30 cellular contexts compared by ENCODE assay signal in the genomic region with DNA sequence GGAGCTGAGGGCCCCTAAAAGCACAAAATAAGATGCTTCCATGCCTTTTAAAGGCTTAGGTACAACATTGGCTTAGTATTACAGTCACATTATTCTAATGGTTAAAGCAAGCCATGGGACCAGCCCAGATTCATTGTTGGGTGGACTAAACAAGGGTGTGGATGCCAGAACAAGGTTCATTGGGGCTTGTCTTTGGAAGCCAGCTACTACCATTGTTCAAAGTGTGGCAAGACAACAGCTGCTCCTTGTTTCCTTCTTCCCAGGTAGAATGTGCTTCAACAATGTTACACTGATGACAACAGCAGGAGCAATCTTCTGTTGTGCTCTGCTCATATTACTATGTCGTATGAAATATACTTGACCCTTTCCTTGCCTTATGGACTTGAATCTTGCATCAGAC.
"Had no signal": no experiment of that assay in that cellular context is flagged by ENCODE, and none has a peak within 500 bp of the region (broad histone marks: within the 10 kb centered on the region; RNA-seq: fewer than 3 reads in every experiment).

No MANE protein-coding gene starts in this region.

- H3K4me2 ChIP-seq: neural progenitor cell, smooth muscle cell had no signal

- H3K27me3 ChIP-seq: neural progenitor cell, right lobe of liver, sigmoid colon, spleen, suprapubic skin, testis, tibial artery, transverse colon, upper lobe of right lung, uterus had no signal

- H3K4me1 ChIP-seq: neural progenitor cell, parathyroid adenoma, right lobe of liver, sigmoid colon, testis, transverse colon, uterus had no signal

- H2AFZ ChIP-seq: neural progenitor cell, parathyroid adenoma had no signal

- H3K9me3 ChIP-seq: psoas muscle, right lobe of liver, sigmoid colon, spleen, suprapubic skin, testis, tibial artery, transverse colon, upper lobe of right lung, uterus had no signal

- H3K9me3 Mint-ChIP-seq: naive thymus-derived CD4-positive, alpha-beta T cell; natural killer cell; nephron; neural progenitor cell; stimulated activated memory B cell treated with anti-CD40 and anti-IgM and Interleukin-4, amounts not matched to agents 10 μg/mL and 1 μg/mL and 100 μg/mL, for 72 hours; stimulated activated naive CD8-positive, alpha-beta T cell treated with anti-CD3 and anti-CD28 coated beads, Interleukin-15, amount 100 ng/mL, for 72 hours; type B pancreatic cell had no signal

- H3K9ac ChIP-seq: neural progenitor cell, parathyroid adenoma had no signal

- H3K4me3 ChIP-seq: neural progenitor cell, psoas muscle, right lobe of liver, sigmoid colon, smooth muscle cell, spleen, suprapubic skin, testis, tibial artery, transverse colon, upper lobe of right lung, uterus had no signal

- DNase-seq: naive thymus-derived CD4-positive, alpha-beta T cell; natural killer cell; posterior cingulate gyrus; psoas muscle; right cardiac atrium; right lobe of liver; sigmoid colon; spleen; stimulated activated CD4-positive, alpha-beta T cell treated with anti-CD3 and anti-CD28 coated beads, Interleukin-12 subunit alpha, Interleukin-12 subunit beta, amount 100 ng/mL, for 4 hours; stimulated activated CD4-positive, alpha-beta T cell treated with anti-CD3 and anti-CD28 coated beads, Interleukin-1b, Interleukin-23, amount 100 ng/mL, for 48 hours; stimulated activated CD4-positive, alpha-beta T cell treated with anti-CD3 and anti-CD28 coated beads, Interleukin-4, amount 100 ng/mL, for 1 hour; stimulated activated CD4-positive, alpha-beta T cell treated with anti-CD3 and anti-CD28 coated beads, Interleukin-4, amount 100 ng/mL, for 4 hours; stimulated activated CD8-positive, alpha-beta memory T cell treated with anti-CD3 and anti-CD28 coated beads, Interleukin-4, amount 100 ng/mL, for 48 hours; stimulated activated naive CD4-positive, alpha-beta T cell; stimulated activated naive CD8-positive, alpha-beta T cell treated with anti-CD3 and anti-CD28 coated beads, Interleukin-15, amount 100 ng/mL, for 72 hours; stimulated activated naive CD8-positive, alpha-beta T cell treated with anti-CD3 and anti-CD28 coated beads, Interleukin-15, Interleukin-2, amounts not matched to agents 100 U/mL and 50 U/mL, for 24 hours; substantia nigra; testis; tibial artery; transverse colon; upper lobe of right lung; uterus had no signal

- ATAC-seq: naive thymus-derived CD4-positive, alpha-beta T cell; natural killer cell; psoas muscle; right cardiac atrium; right lobe of liver; stimulated activated memory B cell treated with anti-CD40 and anti-IgM and Interleukin-4, amounts not matched to agents 10 μg/mL and 1 μg/mL and 100 μg/mL, for 72 hours; stimulated activated naive CD8-positive, alpha-beta T cell treated with anti-CD3 and anti-CD28 coated beads, Interleukin-15, amount 100 ng/mL, for 72 hours; stimulated activated naive CD8-positive, alpha-beta T cell treated with anti-CD3 and anti-CD28 coated beads, Interleukin-15, Interleukin-2, amounts not matched to agents 100 U/mL and 50 U/mL, for 24 hours; upper lobe of right lung had no signal

- H3K36me3 Mint-ChIP-seq: naive thymus-derived CD4-positive, alpha-beta T cell; natural killer cell; neural progenitor cell; stimulated activated memory B cell treated with anti-CD40 and anti-IgM and Interleukin-4, amounts not matched to agents 10 μg/mL and 1 μg/mL and 100 μg/mL, for 72 hours; type B pancreatic cell had no signal

- H3K36me3 ChIP-seq: neural progenitor cell, right lobe of liver, sigmoid colon, spleen, suprapubic skin, tibial artery, transverse colon, upper lobe of right lung, uterus had no signal

- H3K27ac ChIP-seq: neural progenitor cell, parathyroid adenoma, psoas muscle, right lobe of liver, sigmoid colon, spleen, suprapubic skin, testis, transverse colon, upper lobe of right lung, uterus had no signal

- H3K27ac Mint-ChIP-seq: naive thymus-derived CD4-positive, alpha-beta T cell; natural killer cell; nephron; neural progenitor cell; progenitor cell of endocrine pancreas; stimulated activated memory B cell treated with anti-CD40 and anti-IgM and Interleukin-4, amounts not matched to agents 10 μg/mL and 1 μg/mL and 100 μg/mL, for 72 hours; stimulated activated naive CD8-positive, alpha-beta T cell treated with anti-CD3 and anti-CD28 coated beads, Interleukin-15, amount 100 ng/mL, for 72 hours; type B pancreatic cell had no signal
